ENCODE assay signal across 11 cellular contexts in genomic region chr12:11795910-11796459, GRCh38.
A peak's percentile ranks its signal among the peaks of the same experiment; 100 is the strongest.
DNase-seq lines count a peak whose midpoint lies in the region; ATAC-seq, FAIRE-seq and TF ChIP-seq lines count a peak whose summit lies in the region.
"Had no signal": no experiment of that assay in that cellular context is flagged by ENCODE, and none has a peak within 500 bp of the region (broad histone marks: within the 10 kb centered on the region; RNA-seq: fewer than 3 reads in every experiment).

No MANE protein-coding gene starts in this region.

- no peaks in the 10 kb centered on the region for H3K27me3 ChIP-seq in adipocyte (replicated peaks; ENCODE audit: control insufficient read depth, insufficient read depth, low read length)
- H3K27me3 ChIP-seq in thoracic aorta (replicated peaks; ENCODE audit: insufficient read depth) = no peaks in the 10 kb centered on the region

- no peaks in the 10 kb centered on the region for H3K4me1 ChIP-seq in adipocyte (ENCODE audit: control insufficient read depth, insufficient read depth, low read length)
- peaks cover 53 to 80% of the 10 kb centered on the region in 2 donors for H3K4me1 ChIP-seq in thoracic aorta (ENCODE audit: control insufficient read depth in 1 of 2, low read depth in 2 of 2)

- FAIRE-seq in islet of Langerhans (lab: Jason Lieb, UNC) = peak; percentile 68
- FAIRE-seq: A204.1 had no signal

- H3K27me3 Mint-ChIP-seq in activated T-cell treated with anti-CD3 and anti-CD28 coated beads, Interleukin-2, amount 50 U/mL, for 72 hours (ENCODE audit: low read depth) = no peaks in the 10 kb centered on the region

- DNase-seq in activated T-cell treated with anti-CD3 and anti-CD28 coated beads, Interleukin-2, amount 50 U/mL, for 72 hours = no peak
- DNase-seq in activated T-cell treated with anti-CD3 and anti-CD28 coated beads for 4 hours (no peak), adipocyte (ENCODE audit: low read depth) (peak; percentile 58), thoracic aorta (ENCODE audit: low spot score) (no peak), NCI-H82 treated with DMSO at 0.1 percent for 48 hours (lab: John Stamatoyannopoulos, UW; ENCODE audit: unreplicated experiment) (no peak)
- DNase-seq: left ventricle myocardium superior had no signal

- H3K4me3 ChIP-seq in adipocyte (ENCODE audit: low read length) (no peak overlapping the region), thoracic aorta (no peak overlapping the region)

- peak overlapping the region; percentile 40 for H3K27ac Mint-ChIP-seq in activated T-cell treated with anti-CD3 and anti-CD28 coated beads, Interleukin-2, amount 50 U/mL, for 72 hours
- H3K27ac Mint-ChIP-seq: activated T-helper 2 cell treated with anti-CD3 and anti-CD28 coated beads, Interferon-gamma antibody, Interleukin-2, Interleukin-4, amounts not matched to agents 10 μg/mL and 5 μg/mL and 100 μg/mL, durations not matched to agents 14 hours and 24 hours and 36 hours had no signal

- no peaks in the 10 kb centered on the region for H3K36me3 ChIP-seq in adipocyte (ENCODE audit: control insufficient read depth, insufficient read depth, low read length, severe bottlenecking)
- H3K36me3 ChIP-seq in thoracic aorta = no peaks in the 10 kb centered on the region

- H3K9me3 Mint-ChIP-seq in activated T-cell treated with anti-CD3 and anti-CD28 coated beads, Interleukin-2, amount 50 U/mL, for 72 hours = no peaks in the 10 kb centered on the region

- H3K9ac ChIP-seq in adipocyte (ENCODE audit: low read length) = no peak overlapping the region

- peak in 1 of 2 donors; percentile 21 for ATAC-seq in activated T-cell treated with anti-CD3 and anti-CD28 coated beads, Interleukin-2, amount 50 U/mL, for 72 hours (replicated peaks in 1 of 2)
- ATAC-seq in thoracic aorta (ENCODE audit: insufficient number of reproducible peaks, low FRiP score, low read depth) = no peak
- no peak for ATAC-seq in HG02571 (IDR thresholded peaks at IDR 0.05; ENCODE audit: unreplicated experiment)
- no peak for ATAC-seq in HG03159 (IDR thresholded peaks at IDR 0.05; ENCODE audit: unreplicated experiment)

- H3K4me1 Mint-ChIP-seq in activated T-cell treated with anti-CD3 and anti-CD28 coated beads, Interleukin-2, amount 50 U/mL, for 72 hours (ENCODE audit: low read depth) = peaks cover 61% of the 10 kb centered on the region

- peaks cover 7 to 8% of the 10 kb centered on the region in 2 donors for H3K36me3 Mint-ChIP-seq in activated T-cell treated with anti-CD3 and anti-CD28 coated beads, Interleukin-2, amount 50 U/mL, for 72 hours (ENCODE audit: insufficient read depth in 2 of 2)

- no peaks in the 10 kb centered on the region for H3K9me3 ChIP-seq in adipocyte (ENCODE audit: control insufficient read depth, low read length)
- no peaks in the 10 kb centered on the region for H3K9me3 ChIP-seq in thoracic aorta

- no peak overlapping the region for H3K4me3 Mint-ChIP-seq in activated T-cell treated with anti-CD3 and anti-CD28 coated beads, Interleukin-2, amount 50 U/mL, for 72 hours

- peak overlapping the region; percentile 83 to 88 for H3K27ac ChIP-seq in thoracic aorta

- no peak for TF ChIP-seq CTCF in thoracic aorta (IDR thresholded peaks at IDR 0.05)
